8 cellular contexts compared by ENCODE assay signal in genomic region chr3:30286007-30286669, GRCh38.
DNase-seq lines count a peak whose midpoint lies in the region; ATAC-seq and TF ChIP-seq lines count a peak whose summit lies in the region.

No MANE protein-coding gene starts in this region.

- H3K27ac ChIP-seq in vagina = peak overlapping the region; percentile 11

- H3K9me3 ChIP-seq in vagina = no peaks in the 10 kb centered on the region

- no TSS peak for BruUV-seq in MCF 10A (replicated peaks; lab: Mats Ljungman, UMichigan)

- no peaks in the 10 kb centered on the region for H3K27me3 ChIP-seq in vagina

- TF ChIP-seq CTCF in MCF 10A (IDR thresholded peaks at IDR 0.05; ENCODE audit: unreplicated experiment) = no peak
- no peak for TF ChIP-seq CTCF in lower leg skin (IDR thresholded peaks at IDR 0.05)
- no peak for TF ChIP-seq CTCF in vagina (IDR thresholded peaks at IDR 0.05)

- H3K36me3 ChIP-seq in vagina = no peaks in the 10 kb centered on the region

- H3K9me3 Mint-ChIP-seq in MCF 10A (ENCODE audit: unreplicated experiment) = no peaks in the 10 kb centered on the region
- H3K9me3 Mint-ChIP-seq in T-helper 2 cell treated with Interferon-gamma antibody and Interleukin-4, amounts not matched to agents 5 μg/mL and 100 μg/mL, for 36 hours = no peaks in the 10 kb centered on the region

- TF ChIP-seq POLR2A in lower leg skin (IDR thresholded peaks at IDR 0.05) = no peak
- no peak for TF ChIP-seq POLR2A in vagina (IDR thresholded peaks at IDR 0.05)

- peaks cover 58% of the 10 kb centered on the region for H3K4me1 Mint-ChIP-seq in MCF 10A (ENCODE audit: insufficient read depth, unreplicated experiment)
- peaks cover 16% of the 10 kb centered on the region for H3K4me1 Mint-ChIP-seq in T-helper 2 cell treated with Interferon-gamma antibody and Interleukin-4, amounts not matched to agents 5 μg/mL and 100 μg/mL, for 36 hours (ENCODE audit: low read depth)

- POLR2A ChIA-PET in MCF 10A (lab: Yijun Ruan, JAX) = interaction anchor here (0.6 to 2.8 kb wide), 19 partner anchors 10 to 405 kb away, joined by 3 to 14 read pairs (median 4); partner anchors contain the start of gene TGFBR2

- H3K4me3 Mint-ChIP-seq in MCF 10A (ENCODE audit: unreplicated experiment) = peak overlapping the region; percentile 26
- H3K4me3 Mint-ChIP-seq in T-helper 2 cell treated with Interferon-gamma antibody and Interleukin-4, amounts not matched to agents 5 μg/mL and 100 μg/mL, for 36 hours = no peak overlapping the region

- H3K27ac Mint-ChIP-seq in MCF 10A (ENCODE audit: low read depth, unreplicated experiment) = peak overlapping the region; percentile 69
- H3K27ac Mint-ChIP-seq in T-helper 2 cell treated with Interferon-gamma antibody and Interleukin-4, amounts not matched to agents 5 μg/mL and 100 μg/mL, for 36 hours = no peak overlapping the region

- intact Hi-C loops in MCF 10A (cut with micrococcal nuclease) = loop anchor here (2.0 to 5.0 kb wide), 4 partner anchors 61 to 406 kb away; partner anchors contain the start of gene TGFBR2
- intact Hi-C loops in lower leg skin (cut with DNase I; ENCODE audit: low total_unique reads) = no loop called here
- intact Hi-C loops in vagina (cut with DNase I) = no loop called here

- DNase-seq in DMS 273 (lab: John Stamatoyannopoulos, UW; ENCODE audit: unreplicated experiment) (peak; percentile 79), NCI-H1105 treated with DMSO at 0.1 percent for 48 hours (lab: John Stamatoyannopoulos, UW) (peak; percentile 47), MCF 10A (ENCODE audit: unreplicated experiment) (peak; percentile 97), lower leg skin (ENCODE audit: low spot score in 2 of 2) (peak; percentile 66 to 91), vagina (ENCODE audit: extremely low spot score in 2 of 2) (no peak)
- no peak for DNase-seq in T-helper 2 cell treated with Interferon-gamma antibody and Interleukin-4, amounts not matched to agents 5 μg/mL and 100 μg/mL, for 36 hours (ENCODE audit: low spot score)

- H3K4me3 ChIP-seq in lower leg skin (ENCODE audit: low read depth, poor library complexity, severe bottlenecking) (no peak overlapping the region), vagina (no peak overlapping the region)

- peaks cover 32% of the 10 kb centered on the region for H3K4me1 ChIP-seq in vagina

- CTCF ChIA-PET in MCF 10A (lab: Yijun Ruan, JAX) = interaction anchor here (1.0 to 1.9 kb wide), 3 partner anchors 71 to 244 kb away, joined by 3 to 7 read pairs (median 3); no protein-coding TSS in a partner anchor

- no peaks in the 10 kb centered on the region for H3K27me3 Mint-ChIP-seq in MCF 10A (ENCODE audit: insufficient read depth, unreplicated experiment)
- no peaks in the 10 kb centered on the region for H3K27me3 Mint-ChIP-seq in T-helper 2 cell treated with Interferon-gamma antibody and Interleukin-4, amounts not matched to agents 5 μg/mL and 100 μg/mL, for 36 hours (ENCODE audit: low read depth)

- ATAC-seq in HG03460 (IDR thresholded peaks at IDR 0.05; ENCODE audit: unreplicated experiment) = no peak
- ATAC-seq in HG02973 (IDR thresholded peaks at IDR 0.05; ENCODE audit: unreplicated experiment) = no peak

- H3K36me3 Mint-ChIP-seq in MCF 10A (ENCODE audit: insufficient read depth, unreplicated experiment) = peaks cover 5% of the 10 kb centered on the region
- no peaks in the 10 kb centered on the region for H3K36me3 Mint-ChIP-seq in T-helper 2 cell treated with Interferon-gamma antibody and Interleukin-4, amounts not matched to agents 5 μg/mL and 100 μg/mL, for 36 hours (ENCODE audit: low read depth)

- 3 to 5% methylated on average over 1 of the region's 1 CpG for WGBS in lower leg skin, 2 donors

Comparison
In these comparisons a context has a peak if more than half of its experiments do, and no peak if none do; other contexts are left out.
1. DNase-seq: peak in DMS 273 (single experiment), NCI-H1105 treated with DMSO at 0.1 percent for 48 hours (single experiment), MCF 10A (single experiment) and lower leg skin (2 of 2); none in vagina (0 of 2) and T-helper 2 cell treated with Interferon-gamma antibody and Interleukin-4, amounts not matched to agents 5 μg/mL and 100 μg/mL, for 36 hours (single experiment).